18 cellular contexts compared by ENCODE assay signal in the genomic region with DNA sequence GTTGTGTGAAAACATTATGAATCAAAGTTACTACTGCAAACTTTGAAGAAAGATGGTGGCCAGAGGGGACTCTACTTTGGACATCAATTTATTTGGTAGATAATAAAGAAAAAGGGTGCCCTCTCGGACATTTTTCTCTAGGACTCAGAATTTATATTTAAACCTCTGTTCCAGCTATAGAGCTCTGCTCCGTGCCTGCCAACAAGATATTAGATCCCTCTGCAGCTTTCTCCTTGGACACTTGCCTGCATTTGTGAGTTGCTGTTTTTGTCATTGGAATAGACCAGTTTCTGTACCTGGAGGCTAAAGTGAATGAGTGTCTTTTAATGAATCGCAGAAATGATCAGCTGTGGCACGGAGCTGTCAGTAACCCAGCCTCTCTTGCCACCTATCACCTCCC.
"Had no signal": no experiment of that assay in that cellular context is flagged by ENCODE, and none has a peak within 500 bp of the region (broad histone marks: within the 10 kb centered on the region; RNA-seq: fewer than 3 reads in every experiment).

No MANE protein-coding gene starts in this region.

- H3K4me1 ChIP-seq: right lobe of liver, spleen, tibial nerve had no signal

- H3K27ac Mint-ChIP-seq: immature natural killer cell; stimulated activated memory B cell treated with anti-CD40 and anti-IgM and Interleukin-4, amounts not matched to agents 10 μg/mL and 1 μg/mL and 100 μg/mL, for 72 hours; stimulated activated naive CD8-positive, alpha-beta T cell treated with anti-CD3 and anti-CD28 coated beads, Interleukin-15, Interleukin-2, amounts not matched to agents 100 ng/mL and 50 ng/mL, for 24 hours had no signal

- H3K36me3 ChIP-seq: esophagus muscularis mucosa, neutrophil, right lobe of liver had no signal

- H3K9me3 ChIP-seq: neutrophil had no signal

- H3K27me3 Mint-ChIP-seq: central memory CD8-positive, alpha-beta T cell; naive thymus-derived CD8-positive, alpha-beta T cell; stimulated activated memory B cell treated with anti-CD40 and anti-IgM and Interleukin-4, amounts not matched to agents 10 μg/mL and 1 μg/mL and 100 μg/mL, for 72 hours; stimulated activated naive CD8-positive, alpha-beta T cell treated with anti-CD3 and anti-CD28 coated beads, Interleukin-15, Interleukin-2, amounts not matched to agents 100 ng/mL and 50 ng/mL, for 24 hours had no signal

- H3K27ac ChIP-seq: epithelial cell of prostate, neutrophil, right lobe of liver, tibial nerve had no signal

- H3K4me3 Mint-ChIP-seq: central memory CD8-positive, alpha-beta T cell; immature natural killer cell; naive thymus-derived CD8-positive, alpha-beta T cell; stimulated activated memory B cell treated with anti-CD40 and anti-IgM and Interleukin-4, amounts not matched to agents 10 μg/mL and 1 μg/mL and 100 μg/mL, for 72 hours; stimulated activated naive CD8-positive, alpha-beta T cell treated with anti-CD3 and anti-CD28 coated beads, Interleukin-15, Interleukin-2, amounts not matched to agents 100 ng/mL and 50 ng/mL, for 24 hours had no signal

- DNase-seq: effector memory CD4-positive, alpha-beta T cell; foreskin fibroblast; immature natural killer cell; mucosa of descending colon; naive thymus-derived CD8-positive, alpha-beta T cell; posterior cingulate gyrus; right lobe of liver; spleen; stimulated activated CD4-positive, alpha-beta T cell treated with anti-CD3 and anti-CD28 coated beads, Interleukin-15, amount 100 ng/mL, for 24 hours; stimulated activated CD4-positive, alpha-beta T cell treated with anti-CD3 and anti-CD28 coated beads, Interleukin-1b, Interleukin-23, amount 100 ng/mL, for 48 hours; stimulated activated CD4-positive, alpha-beta T cell treated with anti-CD3 and anti-CD28 coated beads, Interleukin-4, amount 100 ng/mL, for 24 hours had no signal

- H3K27me3 ChIP-seq: esophagus muscularis mucosa, neutrophil, right lobe of liver, spleen, tibial nerve had no signal

- H3K4me3 ChIP-seq: esophagus muscularis mucosa, mucosa of descending colon, right lobe of liver, spleen, tibial nerve had no signal

- H3K4me1 Mint-ChIP-seq: immature natural killer cell had no signal
